In genomic region chr15:76012021-76012551, GRCh38 we compare ENCODE assay signal across 10 cellular contexts. TPM values are rescaled to one million over a fixed set of nuclear protein-coding genes. Genes with fewer than 3 reads are reported as not detected.
DNase-seq lines count a peak whose midpoint lies in the region; ATAC-seq and TF ChIP-seq lines count a peak whose summit lies in the region.
"Had no signal": no experiment of that assay in that cellular context is flagged by ENCODE, and none has a peak within 500 bp of the region (broad histone marks: within the 10 kb centered on the region; RNA-seq: fewer than 3 reads in every experiment).

A gene with protein sequence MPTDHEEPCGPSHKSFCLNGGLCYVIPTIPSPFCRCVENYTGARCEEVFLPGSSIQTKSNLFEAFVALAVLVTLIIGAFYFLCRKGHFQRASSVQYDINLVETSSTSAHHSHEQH (minus strand): TSS chr15:76012424. CDS start chr15:76011230, 1,194 bp downstream.

- no peaks in the 10 kb centered on the region for H3K9me2 ChIP-seq in PC-9 (ENCODE audit: insufficient read depth)

- POLR2A ChIA-PET in PC-9 (lab: Charles Lee; ENCODE audit: unreplicated experiment), result interaction anchor here (0.7 kb wide), 1 partner anchor 11 kb away, joined by 9 read pairs; no protein-coding TSS in a partner anchor

- TF ChIP-seq CTCF in PC-9 (conservative IDR thresholded peaks at IDR 0.05) (no peak), fibroblast of the aortic adventitia (IDR thresholded peaks at IDR 0.05; ENCODE audit: insufficient read depth, low read length) (no peak), smooth muscle cell (IDR thresholded peaks at IDR 0.05; ENCODE audit: borderline replicate concordance, insufficient read depth, poor library complexity, severe bottlenecking) (no peak)

- CTCF ChIA-PET in PC-9 (lab: Charles Lee), result interaction anchor here (0.6 to 1.4 kb wide), 2 partner anchors 127 to 326 kb away, joined by 3 to 6 read pairs; no protein-coding TSS in a partner anchor

- intact Hi-C loops in PC-9 (cut with micrococcal nuclease; ENCODE audit: unreplicated experiment), result no loop called here

- no peak within 1 kb of the TSS for H3K9ac ChIP-seq in smooth muscle cell (ENCODE audit: low read depth)

- no peaks in the 10 kb centered on the region for H3K9me3 ChIP-seq in PC-9 (ENCODE audit: insufficient read depth, low read depth)
- H3K9me3 ChIP-seq in smooth muscle cell (replicated peaks; ENCODE audit: low read depth), result peaks cover 9% of the 10 kb centered on the region

- peak within 1 kb of the TSS; percentile 75 for H2AFZ ChIP-seq in PC-9
- H2AFZ ChIP-seq in smooth muscle cell (ENCODE audit: low read depth), result peak within 1 kb of the TSS; percentile 16

- peak within 1 kb of the TSS; percentile 43 for H3K4me3 ChIP-seq in PC-9
- peak within 1 kb of the TSS; percentile 29 for H3K4me3 ChIP-seq in fibroblast of the aortic adventitia (ENCODE audit: low read depth, low read length)
- H3K4me3 ChIP-seq in smooth muscle cell, result peak within 1 kb of the TSS; percentile 29

- no peaks in the 10 kb centered on the region for H4K20me1 ChIP-seq in PC-9 (ENCODE audit: insufficient read depth)
- H4K20me1 ChIP-seq in smooth muscle cell (ENCODE audit: low read depth), result no peaks in the 10 kb centered on the region

- TSS peak; percentile 26 for BruUV-seq in PC-9 (replicated peaks; lab: Mats Ljungman, UMichigan)

- H3K4me2 ChIP-seq in PC-9 (peak within 1 kb of the TSS; percentile 71), smooth muscle cell (peak within 1 kb of the TSS; percentile 48)

- H3K27me3 ChIP-seq in PC-9 (ENCODE audit: insufficient read depth, low read depth) (no peaks in the 10 kb centered on the region), smooth muscle cell (ENCODE audit: low read depth) (peaks cover 7% of the 10 kb centered on the region)
- H3K27me3 ChIP-seq: brain microvascular endothelial cell had no signal

- H3K4me1 ChIP-seq in PC-9 (replicated peaks; ENCODE audit: insufficient read depth) (peaks cover 19% of the 10 kb centered on the region), smooth muscle cell (ENCODE audit: low read depth) (no peaks in the 10 kb centered on the region)

- 72% methylated on average over 9 of the region's 9 CpGs for WGBS in smooth muscle cell (ENCODE audit: low lambda C conversion rate)

- H3F3A ChIP-seq in PC-9 (ENCODE audit: insufficient read depth, low read depth) (no peaks in the 10 kb centered on the region), smooth muscle cell (ENCODE audit: low read depth) (peaks cover 3% of the 10 kb centered on the region)

- DNase-seq in NCI-H748 (lab: John Stamatoyannopoulos, UW; ENCODE audit: unreplicated experiment) (peak; percentile 4), NCI-H748 treated with DMSO at 0.1 percent for 48 hours (lab: John Stamatoyannopoulos, UW) (no peak), PC-9 (peak; percentile 36 to 57), fibroblast of the aortic adventitia (ENCODE audit: low read depth) (peak; percentile 17), smooth muscle cell (lab: John Stamatoyannopoulos, UW; ENCODE audit: unreplicated experiment) (no peak), NCI-H2171 treated with DMSO at 0.1 percent for 48 hours (lab: John Stamatoyannopoulos, UW) (no peak)
- DNase-seq: ACHN, brain microvascular endothelial cell had no signal

- H3K27ac ChIP-seq in PC-9 (peak within 1 kb of the TSS; percentile 65), smooth muscle cell (ENCODE audit: low read depth) (no peak within 1 kb of the TSS)
- H3K27ac ChIP-seq: brain microvascular endothelial cell had no signal

- ATAC-seq in HG03469 (IDR thresholded peaks at IDR 0.05; ENCODE audit: unreplicated experiment) (no peak), HG02623 (IDR thresholded peaks at IDR 0.05; ENCODE audit: unreplicated experiment) (no peak)

- H3K79me2 ChIP-seq in PC-9 (ENCODE audit: low read depth) (no peaks in the 10 kb centered on the region), smooth muscle cell (ENCODE audit: low read depth) (no peaks in the 10 kb centered on the region)

- H3K36me3 ChIP-seq in PC-9 (ENCODE audit: low read depth), result no peaks in the 10 kb centered on the region
- H3K36me3 ChIP-seq in smooth muscle cell (ENCODE audit: low read depth), result no peaks in the 10 kb centered on the region
- H3K36me3 ChIP-seq: brain microvascular endothelial cell had no signal

RNA-seq across cellular contexts. Expression of the gene that starts here (rescaled TPM):
- total RNA-seq in PC-9 (2021) (5.2 and 11.3 TPM in 2 replicates), fibroblast of the aortic adventitia (ENCODE audit: low replicate concordance) (not detected in 2 replicates), smooth muscle cell (0.13 TPM in 1 of 2 replicates, not detected in the other)
- 0.30 and 0.37 TPM in 2 replicates for polyA plus RNA-seq in smooth muscle cell

Comparison
In these comparisons a context has a peak if more than half of its experiments do, and no peak if none do; other contexts are left out.
1. DNase-seq: peak in NCI-H748 (single experiment) and PC-9 (2 of 2); none in NCI-H748 treated with DMSO at 0.1 percent for 48 hours (single experiment), smooth muscle cell (single experiment) and NCI-H2171 treated with DMSO at 0.1 percent for 48 hours (single experiment).
2. Peak in DNase-seq and H3K4me3 ChIP-seq in fibroblast of the aortic adventitia; RNA of the gene not detected or under 1 TPM.
3. Peak in every context shown above with its lines, with median percentiles within 50 percentile points of each other: H3K4me3 ChIP-seq.